12 cellular contexts compared by ENCODE assay signal in the genomic region with DNA sequence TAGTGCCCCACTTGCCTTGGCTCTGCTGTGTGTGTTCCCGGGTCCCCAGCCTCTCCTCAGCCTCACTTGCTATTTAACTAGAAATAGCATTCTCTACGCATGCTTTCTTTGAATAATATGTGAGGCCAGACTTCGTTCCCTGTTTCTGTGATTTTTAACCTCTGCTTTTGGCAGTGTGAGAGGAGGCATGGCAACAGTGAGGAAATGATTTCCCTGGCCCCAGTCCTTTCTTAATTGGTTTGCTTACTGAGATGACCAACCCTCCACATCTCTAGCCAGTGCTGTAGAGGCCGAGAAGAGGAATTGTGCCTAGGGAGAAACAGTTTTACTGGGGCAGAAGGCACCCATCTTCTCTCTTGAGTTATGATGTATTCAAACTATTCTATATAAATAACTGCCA.
A peak's percentile ranks its signal among the peaks of the same experiment; 100 is the strongest.
DNase-seq lines count a peak whose midpoint lies in the region; ATAC-seq, FAIRE-seq and TF ChIP-seq lines count a peak whose summit lies in the region.
"Had no signal": no experiment of that assay in that cellular context is flagged by ENCODE, and none has a peak within 500 bp of the region (broad histone marks: within the 10 kb centered on the region; RNA-seq: fewer than 3 reads in every experiment).

No MANE protein-coding gene starts in this region.

- H3K9ac ChIP-seq in iPS-15b (ENCODE audit: low read depth, low read length) (peak overlapping the region; percentile 8), rectal smooth muscle tissue (ENCODE audit: low read length) (no peak overlapping the region)
- H3K9ac ChIP-seq: BLaER1 had no signal

- ATAC-seq in natural killer cell treated with Interleukin-12 subunit alpha and Interleukin-12 subunit beta and Interleukin-15 and Interleukin-18, amount 100 ng/mL, for 72 hours, result no peak
- ATAC-seq in HG03095 (IDR thresholded peaks at IDR 0.05; ENCODE audit: unreplicated experiment), result no peak
- ATAC-seq: PC-3 had no signal

- FAIRE-seq in GM12892 (lab: Jason Lieb, UNC), result no peak

- H3K4me1 Mint-ChIP-seq in brain, result peaks cover 67% of the 10 kb centered on the region
- peaks cover 22 to 31% of the 10 kb centered on the region in 2 donors for H3K4me1 Mint-ChIP-seq in natural killer cell treated with Interleukin-12 subunit alpha and Interleukin-12 subunit beta and Interleukin-15 and Interleukin-18, amount 100 ng/mL, for 72 hours (ENCODE audit: low read depth in 2 of 2)

- H3K9me3 Mint-ChIP-seq in brain, result no peaks in the 10 kb centered on the region
- H3K9me3 Mint-ChIP-seq in natural killer cell treated with Interleukin-12 subunit alpha and Interleukin-12 subunit beta and Interleukin-15 and Interleukin-18, amount 100 ng/mL, for 72 hours, result no peaks in the 10 kb centered on the region

- DNase-seq in AG08395 (ENCODE audit: low spot score) (peak; percentile 56), NCI-H774 (lab: John Stamatoyannopoulos, UW) (no peak), GM12892 (ENCODE audit: insufficient read length) (no peak)
- DNase-seq in natural killer cell treated with Interleukin-12 subunit alpha and Interleukin-12 subunit beta and Interleukin-15 and Interleukin-18, amount 100 ng/mL, for 72 hours (ENCODE audit: low spot score), result no peak
- DNase-seq: activated gamma-delta T cell, NCI-H1436 treated with DMSO at 0.1 percent for 48 hours, PC-3 had no signal

- H3K36me3 ChIP-seq in iPS-15b (ENCODE audit: control insufficient read depth, insufficient read depth, low read length) (peaks cover 7% of the 10 kb centered on the region), rectal smooth muscle tissue (ENCODE audit: control insufficient read depth, insufficient read depth, low read length) (no peaks in the 10 kb centered on the region)

- TF ChIP-seq POLR2A in GM12892 (IDR thresholded peaks at IDR 0.05; ENCODE audit: low read depth, low read length), result no peak

- H3K4me1 ChIP-seq in iPS-15b (ENCODE audit: control insufficient read depth, insufficient read depth, low read length) (peaks cover 4% of the 10 kb centered on the region), rectal smooth muscle tissue (ENCODE audit: control insufficient read depth, insufficient read depth, low read length) (peaks cover 12% of the 10 kb centered on the region)

- no peak for TF ChIP-seq CTCF in brain (conservative IDR thresholded peaks at IDR 0.05)

- H3K27ac ChIP-seq in rectal smooth muscle tissue (ENCODE audit: low read depth, low read length), result peak overlapping the region; percentile 16
- H3K27ac ChIP-seq: BLaER1 had no signal

- peak overlapping the region in 4 of 5 experiments; percentile 45 to 64 (median 58) for H3K4me3 Mint-ChIP-seq in brain
- H3K4me3 Mint-ChIP-seq in natural killer cell treated with Interleukin-12 subunit alpha and Interleukin-12 subunit beta and Interleukin-15 and Interleukin-18, amount 100 ng/mL, for 72 hours, result no peak overlapping the region

- peak overlapping the region; percentile 22 to 95 (median 84) for H3K27ac Mint-ChIP-seq in brain
- H3K27ac Mint-ChIP-seq in natural killer cell treated with Interleukin-12 subunit alpha and Interleukin-12 subunit beta and Interleukin-15 and Interleukin-18, amount 100 ng/mL, for 72 hours, result no peak overlapping the region

- H3K4me3 ChIP-seq in iPS-15b (ENCODE audit: low read depth, low read length), result no peak overlapping the region
- peak overlapping the region; percentile 33 for H3K4me3 ChIP-seq in rectal smooth muscle tissue (ENCODE audit: low read length)
- H3K4me3 ChIP-seq: BLaER1 had no signal

- no peaks in the 10 kb centered on the region for H3K27me3 ChIP-seq in iPS-15b (ENCODE audit: control insufficient read depth, insufficient read depth, low read length)
- H3K27me3 ChIP-seq in rectal smooth muscle tissue (ENCODE audit: control insufficient read depth, insufficient read depth, low read length), result no peaks in the 10 kb centered on the region
- H3K27me3 ChIP-seq: BLaER1 had no signal

- peaks cover 43% of the 10 kb centered on the region for H3K36me3 Mint-ChIP-seq in brain
- H3K36me3 Mint-ChIP-seq in natural killer cell treated with Interleukin-12 subunit alpha and Interleukin-12 subunit beta and Interleukin-15 and Interleukin-18, amount 100 ng/mL, for 72 hours, result peaks cover 9% of the 10 kb centered on the region

- no peaks in the 10 kb centered on the region for H3K9me3 ChIP-seq in iPS-15b (ENCODE audit: control insufficient read depth, insufficient read depth, low read length)
- H3K9me3 ChIP-seq: BLaER1 had no signal

- no peaks in the 10 kb centered on the region for H3K27me3 Mint-ChIP-seq in brain
- H3K27me3 Mint-ChIP-seq in natural killer cell treated with Interleukin-12 subunit alpha and Interleukin-12 subunit beta and Interleukin-15 and Interleukin-18, amount 100 ng/mL, for 72 hours, result no peaks in the 10 kb centered on the region

Comparison
In these comparisons a context has a peak if more than half of its experiments do, and no peak if none do; other contexts are left out.
1. H3K27ac Mint-ChIP-seq: peak in brain (5 of 5); none in natural killer cell treated with Interleukin-12 subunit alpha and Interleukin-12 subunit beta and Interleukin-15 and Interleukin-18, amount 100 ng/mL, for 72 hours (0 of 2).